Comparison of ENCODE assay signal across 1 cellular context in the genomic region with DNA sequence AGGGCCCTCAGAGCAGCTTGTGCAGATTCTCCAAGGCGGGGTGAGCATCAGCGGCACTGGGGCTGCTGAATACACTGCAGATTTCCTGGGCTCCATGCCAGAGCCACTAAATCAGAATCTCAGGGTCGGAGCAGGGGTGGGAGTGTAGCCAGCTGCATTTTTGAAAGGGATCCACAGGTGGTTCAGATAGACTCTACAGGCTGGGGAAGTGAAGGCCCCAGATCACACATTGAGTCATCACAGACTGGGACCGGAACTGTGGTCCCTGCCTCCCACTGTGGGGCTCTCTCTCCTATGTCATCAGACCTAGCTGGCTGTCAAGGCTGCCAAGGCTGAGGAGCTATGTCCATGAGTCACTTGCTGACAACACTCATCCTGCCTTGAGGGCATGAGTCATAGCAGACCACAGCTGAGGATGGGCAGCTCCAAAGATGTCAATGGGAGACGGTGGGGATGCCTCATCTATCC.
TF ChIP-seq lines count a peak whose summit lies in the region.

No MANE protein-coding gene starts in this region.

TF ChIP-seq in IMR-90, 13 proteins besides CTCF, POLR2A, EP300 and RAD21 (continued from another document):
- no peak for TF ChIP-seq USF2 (IDR thresholded peaks at IDR 0.05; ENCODE audit: low read depth, low read length)
